26 cellular contexts compared by ENCODE assay signal in genomic region chr15:34259557-34259956, GRCh38.
"Had no signal": no experiment of that assay in that cellular context is flagged by ENCODE, and none has a peak within 500 bp of the region (broad histone marks: within the 10 kb centered on the region; RNA-seq: fewer than 3 reads in every experiment).

No MANE protein-coding gene starts in this region.

- H3K4me3 Mint-ChIP-seq: activated naive CD4-positive, alpha-beta T cell treated with anti-CD3 and anti-CD28 coated beads, Interleukin-2, amount 10 ng/mL, durations not matched to agents 7 days and 5 days; stimulated activated memory B cell treated with anti-CD40 and anti-IgM and Interleukin-4, amounts not matched to agents 10 μg/mL and 1 μg/mL and 100 μg/mL, for 72 hours; T-helper 2 cell treated with Interferon-gamma antibody and Interleukin-4, amounts not matched to agents 5 μg/mL and 100 μg/mL, for 36 hours; type B pancreatic cell had no signal

- H3K9me3 ChIP-seq: adrenal gland, colonic mucosa, esophagus muscularis mucosa, mucosa of descending colon, sigmoid colon, thoracic aorta, vagina had no signal

- H3K4me1 ChIP-seq: adrenal gland, colonic mucosa, esophagus muscularis mucosa, sigmoid colon, vagina had no signal

- H3K27me3 Mint-ChIP-seq: activated naive CD4-positive, alpha-beta T cell treated with anti-CD3 and anti-CD28 coated beads, Interleukin-2, amount 10 ng/mL, durations not matched to agents 7 days and 5 days; stimulated activated memory B cell treated with anti-CD40 and anti-IgM and Interleukin-4, amounts not matched to agents 10 μg/mL and 1 μg/mL and 100 μg/mL, for 72 hours; type B pancreatic cell had no signal

- ATAC-seq: mucosa of descending colon; stimulated activated memory B cell treated with anti-CD40 and anti-IgM and Interleukin-4, amounts not matched to agents 10 μg/mL and 1 μg/mL and 100 μg/mL, for 72 hours had no signal

- H3K9me3 Mint-ChIP-seq: activated naive CD4-positive, alpha-beta T cell treated with anti-CD3 and anti-CD28 coated beads, Interleukin-2, amount 10 ng/mL, durations not matched to agents 7 days and 5 days; stimulated activated memory B cell treated with anti-CD40 and anti-IgM and Interleukin-4, amounts not matched to agents 10 μg/mL and 1 μg/mL and 100 μg/mL, for 72 hours; T-helper 2 cell treated with Interferon-gamma antibody and Interleukin-4, amounts not matched to agents 5 μg/mL and 100 μg/mL, for 36 hours; type B pancreatic cell had no signal

- H3K4me1 Mint-ChIP-seq: activated naive CD4-positive, alpha-beta T cell treated with anti-CD3 and anti-CD28 coated beads, Interleukin-2, amount 10 ng/mL, durations not matched to agents 7 days and 5 days; stimulated activated memory B cell treated with anti-CD40 and anti-IgM and Interleukin-4, amounts not matched to agents 10 μg/mL and 1 μg/mL and 100 μg/mL, for 72 hours had no signal

- H3K27ac Mint-ChIP-seq: activated naive CD4-positive, alpha-beta T cell treated with anti-CD3 and anti-CD28 coated beads, Interleukin-2, amount 10 ng/mL, durations not matched to agents 7 days and 5 days; T-helper 2 cell treated with Interferon-gamma antibody and Interleukin-4, amounts not matched to agents 5 μg/mL and 100 μg/mL, for 36 hours; type B pancreatic cell had no signal

- H3K27ac ChIP-seq: adrenal gland, colonic mucosa, dorsolateral prefrontal cortex, esophagus muscularis mucosa, sigmoid colon, thoracic aorta, vagina, WERI-Rb-1 had no signal

- H3K4me3 ChIP-seq: adrenal gland, colonic mucosa, dorsolateral prefrontal cortex, esophagus muscularis mucosa, mucosa of descending colon, sigmoid colon, smooth muscle cell, thoracic aorta, vagina had no signal

- DNase-seq: activated CD4-positive, alpha-beta T cell treated with anti-CD3 and anti-CD28 coated beads for 1 hour; activated CD4-positive, alpha-beta T cell treated with anti-CD3 and anti-CD28 coated beads, Interleukin-2, amount 50 U/mL, for 1 hour; activated CD8-positive, alpha-beta memory T cell treated with anti-CD3 and anti-CD28 coated beads for 24 hours; activated CD8-positive, alpha-beta memory T cell treated with anti-CD3 and anti-CD28 coated beads, Interleukin-2, amount 50 U/mL, for 4 hours; activated effector memory CD4-positive, alpha-beta T cell treated with Interleukin-2 at 50 U/mL for 16 hours; activated naive CD4-positive, alpha-beta T cell treated with anti-CD3 and anti-CD28 coated beads, Interleukin-2, amount 10 ng/mL, durations not matched to agents 7 days and 5 days; activated T-cell treated with anti-CD3 and anti-CD28 coated beads, Interleukin-2, amount 50 U/mL, for 48 hours; adrenal gland; colonic mucosa; dorsolateral prefrontal cortex; glutamatergic neuron; hypothalamus; mesendoderm; mucosa of descending colon; occipital lobe; posterior cingulate gyrus; sigmoid colon; stimulated activated CD4-positive, alpha-beta T cell treated with anti-CD3 and anti-CD28 coated beads, Interleukin-15, amount 100 ng/mL, for 24 hours; WERI-Rb-1 had no signal

- H3K27me3 ChIP-seq: adrenal gland, colonic mucosa, dorsolateral prefrontal cortex, esophagus muscularis mucosa, sigmoid colon, vagina had no signal
